20 cellular contexts compared by ENCODE assay signal in the genomic region with DNA sequence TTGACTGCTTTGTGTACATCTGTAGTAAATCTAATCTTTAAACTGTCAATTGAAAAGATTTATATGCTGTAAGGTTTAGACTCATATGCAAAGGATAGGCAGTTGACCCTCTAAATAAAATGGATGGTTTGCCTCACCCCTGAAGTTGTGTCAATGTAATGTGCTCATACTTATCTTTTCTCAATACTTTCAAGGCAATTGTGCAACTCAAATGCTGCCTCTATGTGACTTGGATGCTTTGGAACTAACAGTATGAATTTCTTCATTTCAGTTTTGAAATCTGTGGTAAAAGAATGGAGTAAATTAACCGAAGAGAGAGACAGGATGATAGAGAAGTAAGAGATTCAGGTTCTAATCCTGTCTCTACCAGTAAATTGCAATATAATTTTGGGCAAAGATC. TPM values are rescaled to one million over a fixed set of nuclear protein-coding genes. Genes with fewer than 3 reads are reported as not detected.
DNase-seq lines count a peak whose midpoint lies in the region; ATAC-seq and TF ChIP-seq lines count a peak whose summit lies in the region.
"Had no signal": no experiment of that assay in that cellular context is flagged by ENCODE, and none has a peak within 500 bp of the region (broad histone marks: within the 10 kb centered on the region; RNA-seq: fewer than 3 reads in every experiment).

No MANE protein-coding gene starts in this region.

- no peaks in the 10 kb centered on the region for H3K27me3 Mint-ChIP-seq in T-cell

- H3K4me2 ChIP-seq in BLaER1 treated with 17β-estradiol and CSF1 and Interleukin-3, amounts not matched to agents 10 nM and 100 nM: peak overlapping the region in 9 of 11 experiments; percentile 10 to 89 (median 34); a peak in 14 of 22 replicates

- 81 to 83% methylated on average over 1 of the region's 1 CpG for WGBS in gastroesophageal sphincter (ENCODE audit: low coverage in 1 of 2), 2 donors
- 85 to 97% (median 88%) methylated on average over 1 of the region's 1 CpG for WGBS in stomach, 5 donors

- POLR2A ChIA-PET in T-cell (lab: Charles Lee): no interaction called here

- DNase-seq in T-cell (no peak), stomach (no peak), islet precursor cell (no peak)
- DNase-seq: activated naive CD4-positive, alpha-beta T cell treated with anti-CD3 and anti-CD28 coated beads, Interleukin-2, amount 50 U/mL, for 16 hours; BE2C; cerebellar nuclear complex; DMS79 treated with DMSO at 0.1 percent for 48 hours; head of caudate nucleus; ovary; SHP77 treated with DMSO at 0.1 percent for 48 hours; small intestine had no signal

- peaks cover 0 to 4% (median 2%) of the 10 kb centered on the region in 11 experiments; a peak in 6 of 22 replicates for H3K9me3 ChIP-seq in BLaER1 treated with 17β-estradiol and CSF1 and Interleukin-3, amounts not matched to agents 10 nM and 100 nM (replicated peaks in 1 of 11)
- H3K9me3 ChIP-seq in KOPT-K1 (ENCODE audit: insufficient read depth, low read length, poor library complexity, severe bottlenecking) (no peaks in the 10 kb centered on the region), gastroesophageal sphincter (no peaks in the 10 kb centered on the region), stomach (no peaks in the 10 kb centered on the region)
- H3K9me3 ChIP-seq: BE2C, ovary had no signal

- no peak overlapping the region for H3K4me3 ChIP-seq in BLaER1 treated with 17β-estradiol and CSF1 and Interleukin-3, amounts not matched to agents 10 nM and 100 nM
- no peak overlapping the region for H3K4me3 ChIP-seq in gastroesophageal sphincter
- no peak overlapping the region for H3K4me3 ChIP-seq in stomach
- H3K4me3 ChIP-seq: ovary had no signal

- H3K36me3 Mint-ChIP-seq in T-cell: no peaks in the 10 kb centered on the region

- TF ChIP-seq POLR2A in gastroesophageal sphincter (IDR thresholded peaks at IDR 0.05) (no peak), stomach (IDR thresholded peaks at IDR 0.05) (no peak)

- H3K4me3 Mint-ChIP-seq in T-cell: peak overlapping the region in 1 of 3 donors; percentile 47

- no peaks in the 10 kb centered on the region for H3K36me3 ChIP-seq in BLaER1 treated with 17β-estradiol and CSF1 and Interleukin-3, amounts not matched to agents 10 nM and 100 nM
- H3K36me3 ChIP-seq in KOPT-K1 (ENCODE audit: insufficient read depth, low read length): no peaks in the 10 kb centered on the region
- H3K36me3 ChIP-seq in gastroesophageal sphincter: no peaks in the 10 kb centered on the region
- H3K36me3 ChIP-seq in stomach: no peaks in the 10 kb centered on the region
- H3K36me3 ChIP-seq: BE2C, ovary had no signal

- H4K20me1 ChIP-seq in BLaER1 treated with 17β-estradiol and CSF1 and Interleukin-3, amounts not matched to agents 10 nM and 100 nM: no peaks in the 10 kb centered on the region

- ATAC-seq in T-cell (replicated peaks in 1 of 4) (no peak), gastroesophageal sphincter (peak; percentile 16), HG03280 (IDR thresholded peaks at IDR 0.05; ENCODE audit: unreplicated experiment) (no peak), GM19324 (IDR thresholded peaks at IDR 0.05; ENCODE audit: low FRiP score, unreplicated experiment) (no peak)

- peaks cover 14 to 89% (median 39%) of the 10 kb centered on the region in 10 experiments for H3K4me1 ChIP-seq in BLaER1 treated with 17β-estradiol and CSF1 and Interleukin-3, amounts not matched to agents 10 nM and 100 nM
- H3K4me1 ChIP-seq in gastroesophageal sphincter (no peaks in the 10 kb centered on the region), stomach (peaks cover 0 to 6% (median 0%) of the 10 kb centered on the region in 4 donors)
- H3K4me1 ChIP-seq: BE2C had no signal

- no peak overlapping the region for H3K9ac ChIP-seq in BLaER1 treated with 17β-estradiol and CSF1 and Interleukin-3, amounts not matched to agents 10 nM and 100 nM

- CTCF ChIA-PET in T-cell (lab: Charles Lee): interaction anchor here in 1 of 2 donors (1.2 kb wide), 1 partner anchor 14 kb away, joined by 4 read pairs; no protein-coding TSS in a partner anchor

- peak overlapping the region in 6 of 11 experiments; percentile 4 to 75 (median 50); a peak in 7 of 22 replicates for H3K27ac ChIP-seq in BLaER1 treated with 17β-estradiol and CSF1 and Interleukin-3, amounts not matched to agents 10 nM and 100 nM
- H3K27ac ChIP-seq in KOPT-K1 (ENCODE audit: low read depth, low read length, poor library complexity, severe bottlenecking) (peak overlapping the region; percentile 41), gastroesophageal sphincter (no peak overlapping the region), stomach (peak overlapping the region in 1 of 5 donors; percentile 2)
- H3K27ac ChIP-seq: ovary had no signal

- peak overlapping the region; percentile 60 to 79 for H3K27ac Mint-ChIP-seq in T-cell

- H3K9me3 Mint-ChIP-seq in T-cell: no peaks in the 10 kb centered on the region

- TF ChIP-seq EP300 in gastroesophageal sphincter (IDR thresholded peaks at IDR 0.05) (no peak), stomach (IDR thresholded peaks at IDR 0.05) (no peak)

- intact Hi-C loops in stomach (cut with DNase I; ENCODE audit: low total_unique reads): no loop called here

- H3K27me3 ChIP-seq in BLaER1 treated with 17β-estradiol and CSF1 and Interleukin-3, amounts not matched to agents 10 nM and 100 nM: no peaks in the 10 kb centered on the region
- no peaks in the 10 kb centered on the region for H3K27me3 ChIP-seq in gastroesophageal sphincter
- no peaks in the 10 kb centered on the region for H3K27me3 ChIP-seq in stomach
- H3K27me3 ChIP-seq: BE2C, ovary had no signal

- H3K4me1 Mint-ChIP-seq in T-cell: peaks cover 68 to 77% (median 68%) of the 10 kb centered on the region in 3 donors

- TF ChIP-seq CTCF in gastroesophageal sphincter (IDR thresholded peaks at IDR 0.05): no peak
- no peak for TF ChIP-seq CTCF in stomach (IDR thresholded peaks at IDR 0.05)

RNA-seq across cellular contexts. Expression of gene PDE6H, which starts 9.7 kb away (rescaled TPM):
- total RNA-seq in T-cell (not detected), gastroesophageal sphincter (not detected), stomach (not detected)
- polyA plus RNA-seq in stomach: not detected
- total RNA-seq: HT-29, kidney epithelial cell, MCF 10A, mucosa of gallbladder, ovary had no signal
- polyA plus RNA-seq: ovary, small intestine had no signal

RNA-seq across cellular contexts. Expression of gene ARHGDIB, which starts 21.2 kb away (rescaled TPM):
- total RNA-seq in T-cell: 100 to 1,000 TPM; 722 to 938 (median 785) TPM
- 100 to 1,000 TPM in 1 of 4 donors, 10 to 100 TPM in 3; 22.4 to 108 (median 74.2) TPM for total RNA-seq in gastroesophageal sphincter
- total RNA-seq in stomach: 10 to 100 TPM; 13.4 to 74.2 (median 47.0) TPM
- polyA plus RNA-seq in stomach: 100 to 1,000 TPM in 1 of 3 donors, 10 to 100 TPM in 2; 82.2 to 127 (median 95.2) TPM

RNA-seq across cellular contexts. Expression of gene ERP27, which starts 44.2 kb away (rescaled TPM):
- total RNA-seq in T-cell: 10 to 100 TPM; 11.1 to 21.8 (median 14.7) TPM
- 1 to 10 TPM in 1 of 4 donors, under 1 TPM in 2, not detected in 1; 0.54 to 3.4 (median 0.96) TPM for total RNA-seq in gastroesophageal sphincter
- total RNA-seq in stomach: 10 to 100 TPM in 1 of 5 donors, 1 to 10 TPM in 3, not detected in 1; 1.1 to 12.3 (median 1.3) TPM
- 1 to 10 TPM; 1.1 to 3.5 (median 1.5) TPM for polyA plus RNA-seq in stomach
- total RNA-seq: MCF 10A had no signal

Comparison
In these comparisons a context has a peak if more than half of its experiments do, and no peak if none do; other contexts are left out.
1. H3K27ac ChIP-seq: peak in BLaER1 treated with 17β-estradiol and CSF1 and Interleukin-3, amounts not matched to agents 10 nM and 100 nM (6 of 11) and KOPT-K1 (single experiment); none in gastroesophageal sphincter (0 of 4).
2. RNA of gene ARHGDIB, which starts 21.2 kb away (total RNA-seq): 722 to 938 TPM in T-cell; 22.4 to 108 TPM in gastroesophageal sphincter and 13.4 to 74.2 TPM in stomach; every median in the first group is over 4 times any median in the second.